8 cellular contexts compared by ENCODE assay signal in the genomic region with DNA sequence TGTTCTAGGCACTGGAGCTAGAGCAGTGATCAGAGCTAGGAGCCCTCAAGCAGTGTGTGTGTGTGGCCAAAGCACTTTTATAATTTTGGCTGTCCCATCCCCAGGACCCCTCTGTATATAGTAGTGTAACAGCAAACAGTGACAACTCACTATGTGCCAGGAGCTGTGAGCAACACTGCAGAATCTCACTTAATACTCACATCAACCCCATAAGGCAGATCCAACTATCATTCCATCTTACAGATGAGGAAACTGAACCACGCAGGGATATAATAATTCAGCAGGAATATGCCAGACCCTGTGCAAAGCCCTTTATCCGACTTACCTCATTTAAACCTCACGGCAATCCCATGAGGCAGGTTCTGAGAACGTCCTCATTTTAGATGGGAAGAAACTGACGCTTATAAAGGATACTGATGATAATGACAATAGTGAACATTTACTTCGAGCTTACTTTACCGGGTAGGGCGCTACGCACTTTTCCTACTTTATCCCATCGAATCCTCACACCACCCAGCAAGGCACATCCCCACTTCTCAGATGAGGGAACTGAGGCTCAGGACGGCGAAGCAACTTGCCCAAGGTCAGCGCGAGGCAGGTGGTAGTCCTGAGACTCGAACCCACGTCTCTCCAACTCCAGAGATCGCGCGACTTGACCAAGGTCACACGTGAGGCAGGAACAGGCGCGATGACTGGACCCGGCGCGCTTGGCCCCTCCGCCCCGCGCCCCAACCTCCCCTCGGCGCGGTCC. TPM values are rescaled to one million over a fixed set of nuclear protein-coding genes. Genes with fewer than 3 reads are reported as not detected.
DNase-seq lines count a peak whose midpoint lies in the region; ATAC-seq and TF ChIP-seq lines count a peak whose summit lies in the region.

No MANE protein-coding gene starts in this region.

- TF ChIP-seq CTCF in C4-2B (conservative IDR thresholded peaks at IDR 0.05) (no peak), astrocyte of the cerebellum (IDR thresholded peaks at IDR 0.05; ENCODE audit: low read depth, low read length, missing control alignments) (no peak), kidney epithelial cell (IDR thresholded peaks at IDR 0.05; ENCODE audit: insufficient read depth, low read length, poor library complexity, severe bottlenecking) (no peak)

- no peaks in the 10 kb centered on the region for H3K9me3 Mint-ChIP-seq in stimulated activated memory B cell treated with anti-CD40 and anti-IgM and Interleukin-4, amounts not matched to agents 10 μg/mL and 1 μg/mL and 100 μg/mL, for 72 hours

- peaks cover 82% of the 10 kb centered on the region for H3K4me1 Mint-ChIP-seq in stimulated activated memory B cell treated with anti-CD40 and anti-IgM and Interleukin-4, amounts not matched to agents 10 μg/mL and 1 μg/mL and 100 μg/mL, for 72 hours

- H3K4me3 ChIP-seq in astrocyte of the cerebellum (ENCODE audit: low read depth, low read length) (peak overlapping the region; percentile 89), kidney epithelial cell (ENCODE audit: low read depth, low read length) (peak overlapping the region; percentile 61)

- peaks cover 41% of the 10 kb centered on the region for H3K36me3 Mint-ChIP-seq in stimulated activated memory B cell treated with anti-CD40 and anti-IgM and Interleukin-4, amounts not matched to agents 10 μg/mL and 1 μg/mL and 100 μg/mL, for 72 hours

- DNase-seq in NCI-H226: peak; percentile 36
- no peak for DNase-seq in astrocyte of the cerebellum (ENCODE audit: low read depth)
- DNase-seq in kidney epithelial cell (ENCODE audit: low read depth): no peak
- DNase-seq in putamen (ENCODE audit: low spot score): no peak

- ATAC-seq in GM21825 (IDR thresholded peaks at IDR 0.05; ENCODE audit: unreplicated experiment) (peak; percentile 1), HG02870 (IDR thresholded peaks at IDR 0.05; ENCODE audit: unreplicated experiment) (no peak)
- no peak for ATAC-seq in stimulated activated memory B cell treated with anti-CD40 and anti-IgM and Interleukin-4, amounts not matched to agents 10 μg/mL and 1 μg/mL and 100 μg/mL, for 72 hours

- peak overlapping the region; percentile 96 for H3K4me3 Mint-ChIP-seq in stimulated activated memory B cell treated with anti-CD40 and anti-IgM and Interleukin-4, amounts not matched to agents 10 μg/mL and 1 μg/mL and 100 μg/mL, for 72 hours

- H3K27me3 ChIP-seq in kidney epithelial cell (ENCODE audit: control insufficient read depth, insufficient read depth, low read length): no peaks in the 10 kb centered on the region

- H3K27ac ChIP-seq in C4-2B: peak overlapping the region; percentile 92

- H3K27me3 Mint-ChIP-seq in stimulated activated memory B cell treated with anti-CD40 and anti-IgM and Interleukin-4, amounts not matched to agents 10 μg/mL and 1 μg/mL and 100 μg/mL, for 72 hours: no peaks in the 10 kb centered on the region

- H3K36me3 ChIP-seq in kidney epithelial cell (ENCODE audit: control insufficient read depth, insufficient read depth, low read length): no peaks in the 10 kb centered on the region

- H3K27ac Mint-ChIP-seq in stimulated activated memory B cell treated with anti-CD40 and anti-IgM and Interleukin-4, amounts not matched to agents 10 μg/mL and 1 μg/mL and 100 μg/mL, for 72 hours: peak overlapping the region; percentile 46

- in situ Hi-C loops in astrocyte of the cerebellum (cut with HindIII; ENCODE audit: low sequenced_read_pairs): no loop called here

RNA-seq across cellular contexts. Expression of gene RAB35, which starts 0.7 kb away (rescaled TPM):
- 29.3 and 32.8 TPM in 2 replicates for total RNA-seq in kidney epithelial cell
